In the genomic region with DNA sequence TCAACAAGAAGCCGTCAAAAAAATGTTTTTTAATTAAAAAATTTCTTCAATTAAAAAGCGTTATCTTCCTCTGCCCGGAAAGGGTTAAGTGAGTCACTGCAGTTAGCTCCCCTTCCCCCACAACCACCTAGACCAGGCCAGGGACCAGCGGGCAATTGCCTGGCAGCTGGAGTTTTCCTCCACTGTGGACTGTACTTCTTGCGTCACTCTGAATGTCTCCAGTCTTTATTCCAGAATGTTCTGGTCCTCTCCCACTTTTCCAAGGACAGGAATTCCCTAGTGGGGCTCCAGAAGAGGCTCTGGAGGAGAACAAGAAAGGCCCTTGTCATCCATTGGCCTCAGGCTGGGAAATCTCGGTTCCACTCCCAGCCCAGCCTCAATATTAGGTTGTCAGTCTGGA, we compare ENCODE assay signal across 1 cellular context.
TF ChIP-seq lines count a peak whose summit lies in the region.

No MANE protein-coding gene starts in this region.

TF ChIP-seq in liver, 16 proteins besides CTCF, POLR2A, EP300 and RAD21 (continued from another document):
- TF ChIP-seq GABPA (IDR thresholded peaks at IDR 0.05 in 1 of 2, conservative IDR thresholded peaks at IDR 0.05 in 1 of 2) = no peak
- TF ChIP-seq, protein P1, sequence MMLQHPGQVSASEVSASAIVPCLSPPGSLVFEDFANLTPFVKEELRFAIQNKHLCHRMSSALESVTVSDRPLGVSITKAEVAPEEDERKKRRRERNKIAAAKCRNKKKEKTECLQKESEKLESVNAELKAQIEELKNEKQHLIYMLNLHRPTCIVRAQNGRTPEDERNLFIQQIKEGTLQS (IDR thresholded peaks at IDR 0.05) = peak; percentile 41
- no peak for TF ChIP-seq HNF4G (IDR thresholded peaks at IDR 0.05)
- TF ChIP-seq TAF1 (conservative IDR thresholded peaks at IDR 0.05) = no peak
- TF ChIP-seq ZBTB33 (IDR thresholded peaks at IDR 0.05) = no peak
- no peak for TF ChIP-seq FOXA1 (IDR thresholded peaks at IDR 0.05)
- TF ChIP-seq HNF4A (conservative IDR thresholded peaks at IDR 0.05) = peak; percentile 33 to 75
